ENCODE assay signal across 26 cellular contexts in genomic region chr19:46357846-46358583, GRCh38. TPM values are rescaled to one million over a fixed set of nuclear protein-coding genes. Genes with fewer than 3 reads are reported as not detected.
DNase-seq lines count a peak whose midpoint lies in the region; ATAC-seq, FAIRE-seq and TF ChIP-seq lines count a peak whose summit lies in the region.
"Had no signal": no experiment of that assay in that cellular context is flagged by ENCODE, and none has a peak within 500 bp of the region (broad histone marks: within the 10 kb centered on the region; RNA-seq: fewer than 3 reads in every experiment).

No MANE protein-coding gene starts in this region.

- H3K18ac ChIP-seq in IMR-90 (ENCODE audit: low read depth, low read length): no peak overlapping the region

- H3K4ac ChIP-seq in IMR-90 (ENCODE audit: low read depth, low read length): no peak overlapping the region

- no peaks in the 10 kb centered on the region for H3K27me3 Mint-ChIP-seq in CD4-positive, alpha-beta T cell
- H3K27me3 Mint-ChIP-seq: activated naive CD8-positive, alpha-beta T cell treated with anti-CD3 and anti-CD28 coated beads for 36 hours had no signal

- H3K14ac ChIP-seq in IMR-90 (replicated peaks; ENCODE audit: low read depth, low read length): no peak overlapping the region

- no peak overlapping the region for H2AFZ ChIP-seq in IMR-90 (replicated peaks; ENCODE audit: low read length, poor library complexity)
- no peak overlapping the region for H2AFZ ChIP-seq in fibroblast of lung (ENCODE audit: low read length)
- H2AFZ ChIP-seq: hepatocyte had no signal

- H4K5ac ChIP-seq in IMR-90 (ENCODE audit: low read depth, low read length): no peak overlapping the region

- H3K4me1 ChIP-seq in IMR-90 (ENCODE audit: control insufficient read depth, insufficient read depth, low read length) (peaks cover 3% of the 10 kb centered on the region), fibroblast of lung (ENCODE audit: control insufficient read depth, extremely low read depth, insufficient read depth, low read length) (peaks cover 12% of the 10 kb centered on the region)
- H3K4me1 ChIP-seq: colonic mucosa, HAP-1, lower lobe of right lung had no signal

- H3K9me3 Mint-ChIP-seq in CD4-positive, alpha-beta T cell: no peaks in the 10 kb centered on the region
- H3K9me3 Mint-ChIP-seq: activated naive CD8-positive, alpha-beta T cell treated with anti-CD3 and anti-CD28 coated beads for 36 hours; T-helper 2 cell treated with Interferon-gamma antibody and Interleukin-4, amounts not matched to agents 5 μg/mL and 100 μg/mL, for 36 hours had no signal

- no peak overlapping the region for H4K8ac ChIP-seq in IMR-90 (ENCODE audit: low read depth in 2 of 2, low read length in 2 of 2)

- H2AK9ac ChIP-seq in IMR-90 (replicated peaks; ENCODE audit: low read depth, low read length, poor library complexity): no peak overlapping the region

- peaks cover 12% of the 10 kb centered on the region for H3K9me1 ChIP-seq in IMR-90 (ENCODE audit: insufficient read depth, low read length)

- H3K27ac Mint-ChIP-seq in CD4-positive, alpha-beta T cell: peak overlapping the region; percentile 53
- H3K27ac Mint-ChIP-seq: activated naive CD8-positive, alpha-beta T cell treated with anti-CD3 and anti-CD28 coated beads for 36 hours; T-helper 2 cell treated with Interferon-gamma antibody and Interleukin-4, amounts not matched to agents 5 μg/mL and 100 μg/mL, for 36 hours had no signal

- no peak overlapping the region for H3K56ac ChIP-seq in IMR-90 (ENCODE audit: extremely low read depth, insufficient read depth, low read length)

- TF ChIP-seq POLR2A in IMR-90 (IDR thresholded peaks at IDR 0.05; ENCODE audit: low read depth, low read length): no peak

- peaks cover 42% of the 10 kb centered on the region for H3K4me1 Mint-ChIP-seq in CD4-positive, alpha-beta T cell (ENCODE audit: low read depth)

- no peaks in the 10 kb centered on the region for H3K9me3 ChIP-seq in CD4-positive, alpha-beta T cell (ENCODE audit: control insufficient read depth, low read length)
- no peaks in the 10 kb centered on the region for H3K9me3 ChIP-seq in IMR-90 (ENCODE audit: control insufficient read depth, insufficient read depth, low read length)
- no peaks in the 10 kb centered on the region for H3K9me3 ChIP-seq in fibroblast of lung (ENCODE audit: control insufficient read depth, insufficient read depth, low read depth, low read length)
- H3K9me3 ChIP-seq: colonic mucosa, HAP-1, lower lobe of right lung had no signal

- H3K4me2 ChIP-seq in IMR-90 (ENCODE audit: low read depth, low read length): no peak overlapping the region
- peak overlapping the region; percentile 3 for H3K4me2 ChIP-seq in fibroblast of lung (ENCODE audit: extremely low read depth, insufficient read depth, low read length)
- H3K4me2 ChIP-seq: hepatocyte had no signal

- no CpG with 5 or more reads among the region's 7 CpGs for WGBS in IMR-90 (ENCODE audit: extremely low coverage in 2 of 2, insufficient read length in 1 of 2), 2 experiments

- H2BK15ac ChIP-seq in IMR-90 (ENCODE audit: low read depth, low read length): no peak overlapping the region

- peaks cover 8% of the 10 kb centered on the region for H4K20me1 ChIP-seq in IMR-90 (ENCODE audit: insufficient read depth, low read length)
- H4K20me1 ChIP-seq in fibroblast of lung (ENCODE audit: control insufficient read depth, extremely low read depth, insufficient read depth, low read length): no peaks in the 10 kb centered on the region

- no TSS peak for BruUV-seq in IMR-90 (replicated peaks; lab: Mats Ljungman, UMichigan)

- H2BK5ac ChIP-seq in IMR-90 (ENCODE audit: low read depth, low read length, poor library complexity, severe bottlenecking): no peak overlapping the region

- peaks cover 13 to 75% of the 10 kb centered on the region in 2 experiments for H3K79me1 ChIP-seq in IMR-90 (ENCODE audit: low read depth in 1 of 2, low read length in 2 of 2)

- H3K79me2 ChIP-seq in fibroblast of lung (ENCODE audit: control insufficient read depth, insufficient read depth, low read length): peaks cover 49% of the 10 kb centered on the region

- no peak overlapping the region for H3K23ac ChIP-seq in IMR-90 (ENCODE audit: low read depth, low read length)

- no peak overlapping the region for H2AK5ac ChIP-seq in IMR-90 (ENCODE audit: low read depth, low read length)

- H3K27ac ChIP-seq in CD4-positive, alpha-beta T cell (ENCODE audit: low read depth, low read length): no peak overlapping the region
- H3K27ac ChIP-seq in IMR-90 (ENCODE audit: insufficient read depth, low read length) (no peak overlapping the region), fibroblast of lung (ENCODE audit: insufficient read depth, low read length) (no peak overlapping the region)
- H3K27ac ChIP-seq: colonic mucosa, hepatocyte, lower lobe of right lung had no signal

- H3K4me3 ChIP-seq in IMR-90 (ENCODE audit: insufficient read depth, low read depth, low read length) (no peak overlapping the region), fibroblast of lung (replicated peaks in 1 of 4; ENCODE audit: control extremely low read depth in 1 of 4, insufficient read depth in 1 of 4, low read depth in 3 of 4, low read length in 4 of 4) (no peak overlapping the region)
- H3K4me3 ChIP-seq: colonic mucosa, HAP-1, hepatocyte, lower lobe of right lung had no signal

- no peaks in the 10 kb centered on the region for H3K27me3 ChIP-seq in CD4-positive, alpha-beta T cell (ENCODE audit: control insufficient read depth, insufficient read depth, low read length)
- H3K27me3 ChIP-seq in IMR-90 (ENCODE audit: control insufficient read depth, insufficient read depth, low read length): no peaks in the 10 kb centered on the region
- H3K27me3 ChIP-seq in fibroblast of lung (ENCODE audit: control insufficient read depth, insufficient read depth, low read length): no peaks in the 10 kb centered on the region
- H3K27me3 ChIP-seq: colonic mucosa, hepatocyte had no signal

- no peak overlapping the region for H4K91ac ChIP-seq in IMR-90 (ENCODE audit: insufficient read depth, low read depth, low read length)

- CTCF ChIA-PET in CD4-positive, alpha-beta T cell (lab: Charles Lee): no interaction called here
- CTCF ChIA-PET in IMR-90 (lab: Yijun Ruan, JAX): interaction anchor here (1.2 kb wide), 1 partner anchor 11 kb away, joined by 5 read pairs; the partner anchor contains the start of gene PPP5C

- no peak for TF ChIP-seq CTCF in CD4-positive, alpha-beta T cell (IDR thresholded peaks at IDR 0.05)
- TF ChIP-seq CTCF in IMR-90 (conservative IDR thresholded peaks at IDR 0.05; ENCODE audit: low read depth, low read length): no peak
- TF ChIP-seq CTCF in fibroblast of lung (conservative IDR thresholded peaks at IDR 0.05 in 1 of 2, IDR thresholded peaks at IDR 0.05 in 1 of 2; ENCODE audit: low read depth in 1 of 2, low read length in 2 of 2): no peak
- TF ChIP-seq CTCF in omental fat pad (IDR thresholded peaks at IDR 0.05): no peak

- FAIRE-seq in frontal cortex (lab: Jason Lieb, UNC): no peak
- FAIRE-seq: islet of Langerhans, RCC 7860 had no signal

- H3K9ac ChIP-seq in IMR-90 (ENCODE audit: low read depth, low read length) (no peak overlapping the region), fibroblast of lung (ENCODE audit: insufficient read depth, low read length) (no peak overlapping the region)

- ATAC-seq in CD4-positive, alpha-beta T cell (ENCODE audit: poor library complexity): no peak
- peak; percentile 78 for ATAC-seq in IMR-90 (ENCODE audit: low read depth)
- peak; percentile 32 for ATAC-seq in omental fat pad (ENCODE audit: low FRiP score)
- no peak for ATAC-seq in HG03521 (IDR thresholded peaks at IDR 0.05; ENCODE audit: unreplicated experiment)
- ATAC-seq in GM21529 (IDR thresholded peaks at IDR 0.05; ENCODE audit: unreplicated experiment): no peak
- ATAC-seq: lower lobe of right lung had no signal

- intact Hi-C loops in CD4-positive, alpha-beta T cell (cut with DNase I, micrococcal nuclease): no loop called here
- intact Hi-C loops in IMR-90 (cut with micrococcal nuclease): no loop called here

- POLR2A ChIA-PET in CD4-positive, alpha-beta T cell (lab: Charles Lee): no interaction called here
- POLR2A ChIA-PET in IMR-90 (lab: Charles Lee; ENCODE audit: unreplicated experiment): no interaction called here

- H3K36me3 Mint-ChIP-seq in CD4-positive, alpha-beta T cell (ENCODE audit: low read depth): peaks cover 63% of the 10 kb centered on the region

- H2BK20ac ChIP-seq in IMR-90 (ENCODE audit: low read depth, low read length): no peak overlapping the region

- no peak overlapping the region for H2BK120ac ChIP-seq in IMR-90 (ENCODE audit: low read depth, low read length)

- TF ChIP-seq RAD21 in IMR-90 (IDR thresholded peaks at IDR 0.05; ENCODE audit: low read length): no peak

- H3K36me3 ChIP-seq in IMR-90 (ENCODE audit: control insufficient read depth, insufficient read depth, low read length) (peaks cover 34% of the 10 kb centered on the region), fibroblast of lung (ENCODE audit: control insufficient read depth, insufficient read depth, low read length) (peaks cover 24% of the 10 kb centered on the region)
- H3K36me3 ChIP-seq: colonic mucosa had no signal

- in situ Hi-C loops in IMR-90 (cut with MboI; ENCODE audit: low sequenced_read_pairs): no loop called here

- no peak overlapping the region for H3K4me3 Mint-ChIP-seq in CD4-positive, alpha-beta T cell
- H3K4me3 Mint-ChIP-seq: activated naive CD8-positive, alpha-beta T cell treated with anti-CD3 and anti-CD28 coated beads for 36 hours; T-helper 2 cell treated with Interferon-gamma antibody and Interleukin-4, amounts not matched to agents 5 μg/mL and 100 μg/mL, for 36 hours had no signal

- no peak for DNase-seq in CD4-positive, alpha-beta T cell
- DNase-seq in IMR-90 (peak; percentile 36), fibroblast of lung (ENCODE audit: low read depth in 2 of 2) (peak in 1 of 2 donors; percentile 84), omental fat pad (ENCODE audit: low spot score) (no peak), frontal cortex (ENCODE audit: low spot score in 2 of 2) (no peak), NCI-H82 (lab: John Stamatoyannopoulos, UW) (no peak)
- DNase-seq: activated CD8-positive, alpha-beta memory T cell treated with anti-CD3 and anti-CD28 coated beads, Interleukin-2, amount 50 U/mL, for 4 hours; activated naive CD8-positive, alpha-beta T cell treated with anti-CD3 and anti-CD28 coated beads for 36 hours; C1 segment of cervical spinal cord; colonic mucosa; GDM1; KBM-7; lower lobe of right lung; NCI-H1436 treated with DMSO at 0.1 percent for 48 hours; NCI-H2171; NCI-H526; retina had no signal

- dilution Hi-C loops in IMR-90 (cut with HindIII; ENCODE audit: low sequenced_read_pairs, unreplicated experiment): no loop called here

RNA-seq across cellular contexts. Expression of gene PPP5C, which starts 11.1 kb away (rescaled TPM):
- 10 to 100 TPM; 18.9 to 20.2 TPM for total RNA-seq in CD4-positive, alpha-beta T cell
- total RNA-seq in IMR-90 (2012; rRNA removed) (68.9 and 80.5 TPM in 2 replicates), fibroblast of lung (35.2 and 46.9 TPM in 2 replicates), omental fat pad (10 to 100 TPM; 43.2 to 63.8 (median 49.5) TPM), frontal cortex (67.3 TPM)
- polyA plus RNA-seq in IMR-90 (2012; rRNA removed) (128 and 133 TPM in 2 replicates), fibroblast of lung (94.1 and 123 TPM in 2 replicates)
- 103 and 109 TPM in 2 replicates for polyA plus RNA-seq in IMR-90 (2012; cell fraction: cytosol; rRNA removed)
- 214 and 279 TPM in 2 replicates for polyA plus RNA-seq in IMR-90 (2012; cell fraction: nucleus; rRNA removed; ENCODE audit: low replicate concordance)
- 60.5 and 77.7 TPM in 2 replicates for polyA plus RNA-seq in fibroblast of lung (2012)
- polyA minus RNA-seq in fibroblast of lung (ENCODE audit: low replicate concordance): 152 and 183 TPM in 2 replicates

RNA-seq across cellular contexts. Expression of gene CCDC8, which starts 55.3 kb away (rescaled TPM):
- total RNA-seq in CD4-positive, alpha-beta T cell: not detected
- 10.2 and 10.3 TPM in 2 replicates for total RNA-seq in IMR-90 (2012; rRNA removed)
- 8.9 and 9.3 TPM in 2 replicates for polyA plus RNA-seq in IMR-90 (2012; rRNA removed)
- 5.5 and 8.8 TPM in 2 replicates for polyA plus RNA-seq in IMR-90 (2012; cell fraction: cytosol; rRNA removed)
- 3.7 and 4.1 TPM in 2 replicates for polyA plus RNA-seq in IMR-90 (2012; cell fraction: nucleus; rRNA removed; ENCODE audit: low replicate concordance)
- total RNA-seq in fibroblast of lung: 13.4 and 17.2 TPM in 2 replicates
- 1.9 and 4.8 TPM in 2 replicates for polyA plus RNA-seq in fibroblast of lung
- polyA plus RNA-seq in fibroblast of lung (2012): 3.3 and 10.0 TPM in 2 replicates
- polyA minus RNA-seq in fibroblast of lung (ENCODE audit: low replicate concordance): 2.0 and 5.3 TPM in 2 replicates
- total RNA-seq in omental fat pad: 1 to 10 TPM; 1.7 to 7.1 (median 5.3) TPM
- 2.4 TPM for total RNA-seq in frontal cortex
- total RNA-seq: HT-29, SK-MEL-5 had no signal

Comparison
In these comparisons a context has a peak if more than half of its experiments do, and no peak if none do; other contexts are left out.
1. ATAC-seq: peak in IMR-90 (single experiment) and omental fat pad (single experiment); none in CD4-positive, alpha-beta T cell (single experiment), HG03521 (single experiment) and GM21529 (single experiment).